In the genomic region with DNA sequence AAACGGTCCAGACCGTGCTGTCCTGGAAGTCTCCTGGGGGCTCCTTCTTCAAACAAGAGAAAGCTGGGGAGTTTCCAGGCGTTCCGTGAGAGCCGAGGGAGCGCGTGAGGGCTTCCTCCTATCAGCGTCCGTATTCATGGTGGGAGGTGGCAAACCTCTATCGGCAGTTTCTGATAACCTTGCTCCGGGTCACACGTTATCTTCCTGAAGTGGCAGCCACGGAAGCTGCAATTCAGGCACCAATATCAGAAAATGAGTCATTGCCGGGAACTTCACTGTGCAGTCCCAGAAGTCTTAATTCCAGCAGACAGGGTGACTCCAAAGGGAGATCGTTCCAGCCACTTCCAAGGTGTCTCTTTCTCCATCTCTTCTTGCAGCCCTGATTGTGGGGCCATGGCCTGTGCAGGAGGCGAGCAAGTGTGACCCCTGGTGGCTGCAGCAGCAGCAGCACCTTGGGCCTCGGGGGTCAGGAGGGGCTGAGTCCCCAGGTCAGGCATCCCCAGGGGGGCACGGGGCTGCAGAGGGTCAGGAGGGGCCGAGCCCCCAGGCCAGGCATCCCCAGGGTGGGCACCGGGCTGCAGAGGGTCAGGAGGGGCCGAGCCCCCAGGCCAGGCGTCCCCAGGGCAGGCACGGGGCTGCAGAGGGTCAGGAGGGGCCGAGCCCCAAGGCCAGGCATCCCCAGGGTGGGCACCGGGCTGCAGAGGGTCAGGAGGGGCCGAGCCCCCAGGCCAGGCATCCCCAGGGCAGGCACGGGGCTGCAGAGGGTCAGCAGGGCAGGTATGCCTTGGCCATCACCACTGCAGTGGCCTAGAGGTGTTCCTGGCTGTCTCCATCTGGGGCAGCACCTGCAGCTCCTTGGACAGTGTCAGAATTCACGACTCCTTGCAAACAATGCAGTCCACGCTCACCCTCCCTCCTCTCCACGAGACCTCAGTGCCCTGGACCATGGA, we compare ENCODE assay signal across 9 cellular contexts.
DNase-seq lines count a peak whose midpoint lies in the region; FAIRE-seq and TF ChIP-seq lines count a peak whose summit lies in the region.
"Had no signal": no experiment of that assay in that cellular context is flagged by ENCODE, and none has a peak within 500 bp of the region (broad histone marks: within the 10 kb centered on the region; RNA-seq: fewer than 3 reads in every experiment).

No MANE protein-coding gene starts in this region.

- WGBS in endodermal cell (ENCODE audit: insufficient coverage in 1 of 2, insufficient read length in 1 of 2), 2 experiments: 77 to 82% methylated on average over 19 to 30 of the region's 30 CpGs

- DNase-seq in Karpas-422 (peak; percentile 72), endodermal cell (peak; percentile 86), NCI-H187 (lab: John Stamatoyannopoulos, UW) (no peak), SKM-1 treated with dmso at 0.1 percent for 144 hours (lab: John Stamatoyannopoulos, UW; ENCODE audit: unreplicated experiment) (no peak), GM19239 (ENCODE audit: insufficient read length, low spot score) (no peak)
- DNase-seq in activated CD4-positive, alpha-beta T cell treated with anti-CD3 and anti-CD28 coated beads for 4 hours: peak; percentile 45 to 53
- DNase-seq in stimulated activated CD4-positive, alpha-beta T cell treated with anti-CD3 and anti-CD28 coated beads, Interleukin-2, amount 100 ng/mL, for 24 hours: peak; percentile 66 to 67

- FAIRE-seq in GM19239 (lab: Jason Lieb, UNC): no peak
- FAIRE-seq: colon had no signal

- H3K27ac Mint-ChIP-seq in endodermal cell: no peak overlapping the region

- H3K4me1 ChIP-seq in BLaER1: peaks cover 38% of the 10 kb centered on the region
- H3K4me1 ChIP-seq in Karpas-422 (ENCODE audit: low read length): no peaks in the 10 kb centered on the region
- no peaks in the 10 kb centered on the region for H3K4me1 ChIP-seq in endodermal cell (ENCODE audit: control insufficient read depth, insufficient read depth, low read length)

- H3K36me3 Mint-ChIP-seq in endodermal cell (ENCODE audit: low read depth): no peaks in the 10 kb centered on the region

- no peak overlapping the region for H2AFZ ChIP-seq in Karpas-422 (ENCODE audit: low read length)

- peaks cover 2% of the 10 kb centered on the region for H3K4me1 Mint-ChIP-seq in endodermal cell

- H3K79me2 ChIP-seq in Karpas-422 (ENCODE audit: low read length): no peaks in the 10 kb centered on the region

- H3K4me3 ChIP-seq in BLaER1 (peak overlapping the region; percentile 40), Karpas-422 (ENCODE audit: low read length) (no peak overlapping the region), endodermal cell (ENCODE audit: low read length) (no peak overlapping the region)

- H3K27me3 Mint-ChIP-seq in endodermal cell (ENCODE audit: insufficient read depth): peaks cover 9% of the 10 kb centered on the region

- H3K9ac ChIP-seq in BLaER1 (no peak overlapping the region), Karpas-422 (ENCODE audit: low read length) (no peak overlapping the region), endodermal cell (ENCODE audit: extremely low read depth, low read length, poor library complexity, severe bottlenecking) (no peak overlapping the region)

- H3K4me2 ChIP-seq in BLaER1 (peak overlapping the region; percentile 56), Karpas-422 (ENCODE audit: low read depth, low read length, poor library complexity, severe bottlenecking) (no peak overlapping the region)

- H3K4me3 Mint-ChIP-seq in endodermal cell: no peak overlapping the region

- H3K9me2 ChIP-seq in Karpas-422 (replicated peaks; ENCODE audit: insufficient read depth, low read length): no peaks in the 10 kb centered on the region

- H3K27me3 ChIP-seq in BLaER1 (no peaks in the 10 kb centered on the region; the same call in 1 of the 2 replicates), Karpas-422 (ENCODE audit: low read length) (no peaks in the 10 kb centered on the region), endodermal cell (ENCODE audit: control insufficient read depth, insufficient read depth, low read length, poor library complexity, severe bottlenecking) (no peaks in the 10 kb centered on the region)

- no peaks in the 10 kb centered on the region for H3K9me3 ChIP-seq in BLaER1
- no peaks in the 10 kb centered on the region for H3K9me3 ChIP-seq in Karpas-422 (ENCODE audit: low read length)
- peaks cover 59% of the 10 kb centered on the region for H3K9me3 ChIP-seq in endodermal cell (ENCODE audit: control insufficient read depth, low read length)

- no peaks in the 10 kb centered on the region for H3K36me3 ChIP-seq in BLaER1
- no peaks in the 10 kb centered on the region for H3K36me3 ChIP-seq in Karpas-422 (ENCODE audit: insufficient read depth, low read length)
- H3K36me3 ChIP-seq in endodermal cell (ENCODE audit: control insufficient read depth, insufficient read depth, low read length): no peaks in the 10 kb centered on the region

- H3K9me3 Mint-ChIP-seq in endodermal cell: no peaks in the 10 kb centered on the region

- H4K20me1 ChIP-seq in BLaER1 (no peaks in the 10 kb centered on the region), Karpas-422 (ENCODE audit: insufficient read depth, low read depth, low read length) (0 out of 2 replicates have a peak, but pooled peaks cover 5% of the 10 kb centered on the region)

- no peak overlapping the region for H3K27ac ChIP-seq in BLaER1
- no peak overlapping the region for H3K27ac ChIP-seq in Karpas-422 (ENCODE audit: low read length)
- H3K27ac ChIP-seq in endodermal cell (ENCODE audit: low read depth, low read length): no peak overlapping the region

- peak; percentile 91 for TF ChIP-seq CTCF in endodermal cell (conservative IDR thresholded peaks at IDR 0.05)

Comparison
In these comparisons a context has a peak if more than half of its experiments do, and no peak if none do; other contexts are left out.
1. DNase-seq: peak in Karpas-422 (single experiment), activated CD4-positive, alpha-beta T cell treated with anti-CD3 and anti-CD28 coated beads for 4 hours (2 of 2), endodermal cell (single experiment) and stimulated activated CD4-positive, alpha-beta T cell treated with anti-CD3 and anti-CD28 coated beads, Interleukin-2, amount 100 ng/mL, for 24 hours (2 of 2); none in NCI-H187 (0 of 2), SKM-1 treated with dmso at 0.1 percent for 144 hours (single experiment) and GM19239 (single experiment).